Comparison of ENCODE assay signal across 13 cellular contexts in the genomic region with DNA sequence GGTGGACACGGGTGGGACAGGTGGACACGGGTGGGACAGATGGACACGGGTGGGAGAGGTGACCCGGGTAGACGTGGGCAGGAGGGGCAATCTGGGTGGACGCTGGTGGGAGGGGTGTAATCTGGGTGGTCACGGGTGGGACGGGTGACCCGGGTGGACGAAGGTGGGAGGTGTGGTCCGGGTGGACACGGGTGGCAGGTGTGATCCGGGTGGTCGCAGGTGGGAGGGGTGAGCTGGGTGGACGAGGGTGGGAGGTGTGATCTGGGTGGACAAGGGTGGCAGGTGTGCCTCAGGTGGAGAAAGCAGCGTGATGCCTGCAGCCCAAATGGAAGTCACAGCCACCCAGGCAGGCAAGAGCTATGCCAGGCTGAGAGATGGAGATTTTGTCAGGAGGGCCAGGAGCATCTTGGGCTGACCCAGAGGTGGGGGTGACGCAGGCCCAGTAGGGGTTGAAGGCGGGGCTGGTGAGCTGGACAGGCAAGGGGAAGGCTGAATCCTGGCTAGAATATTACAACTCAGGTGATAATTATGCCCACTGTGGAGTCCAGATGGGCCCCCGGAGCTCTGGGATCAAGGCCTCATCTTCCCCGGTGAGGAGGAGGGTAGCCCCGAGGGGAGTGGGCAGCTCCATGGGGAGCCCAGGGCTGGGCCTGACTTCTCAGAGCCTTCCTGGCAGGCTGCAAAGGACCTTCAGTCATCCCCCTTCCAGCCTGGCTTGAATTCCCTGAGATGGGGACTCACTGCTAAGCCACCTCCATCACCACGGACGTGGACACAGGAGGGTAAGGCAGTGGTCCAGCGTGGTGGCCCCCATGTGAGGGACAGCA.
"Had no signal": no experiment of that assay in that cellular context is flagged by ENCODE, and none has a peak within 500 bp of the region (broad histone marks: within the 10 kb centered on the region; RNA-seq: fewer than 3 reads in every experiment).

No MANE protein-coding gene starts in this region.

- H3K4me3 Mint-ChIP-seq: activated CD4-positive, alpha-beta T cell treated with anti-CD3 and anti-CD28 coated beads, Interleukin-2, amount 10 ng/mL, durations not matched to agents 24 days and 14 days; activated naive CD4-positive, alpha-beta T cell treated with anti-CD3 and anti-CD28 coated beads, Interleukin-2, amount 10 ng/mL, durations not matched to agents 7 days and 5 days; activated T-helper 1 cell treated with anti-CD3 and anti-CD28 coated beads, Interleukin-12 subunit alpha, Interleukin-12 subunit beta, Interleukin-2, Interleukin-4 antibody, amounts not matched to agents 30 ng/mL and 10 ng/mL and 1 ng/mL, durations not matched to agents 14 hours and 24 hours and 36 hours; dendritic cell treated with granulocyte-macrophage colony-stimulating factor and Interleukin-4, amounts not matched to agents 40 ng/mL and 50 ng/mL, for 4 days; effector memory CD8-positive, alpha-beta T cell; naive thymus-derived CD8-positive, alpha-beta T cell had no signal

- H3K9me3 Mint-ChIP-seq: activated CD4-positive, alpha-beta T cell treated with anti-CD3 and anti-CD28 coated beads, Interleukin-2, amount 10 ng/mL, durations not matched to agents 24 days and 14 days; activated naive CD4-positive, alpha-beta T cell treated with anti-CD3 and anti-CD28 coated beads, Interleukin-2, amount 10 ng/mL, durations not matched to agents 7 days and 5 days; activated T-helper 1 cell treated with anti-CD3 and anti-CD28 coated beads, Interleukin-12 subunit alpha, Interleukin-12 subunit beta, Interleukin-2, Interleukin-4 antibody, amounts not matched to agents 30 ng/mL and 10 ng/mL and 1 ng/mL, durations not matched to agents 14 hours and 24 hours and 36 hours; dendritic cell treated with granulocyte-macrophage colony-stimulating factor and Interleukin-4, amounts not matched to agents 40 ng/mL and 50 ng/mL, for 4 days; effector memory CD8-positive, alpha-beta T cell had no signal

- H3K36me3 Mint-ChIP-seq: activated naive CD4-positive, alpha-beta T cell treated with anti-CD3 and anti-CD28 coated beads, Interleukin-2, amount 10 ng/mL, durations not matched to agents 7 days and 5 days had no signal

- ATAC-seq: effector memory CD8-positive, alpha-beta T cell; naive thymus-derived CD8-positive, alpha-beta T cell had no signal

- DNase-seq: activated CD4-positive, alpha-beta T cell treated with anti-CD3 and anti-CD28 coated beads, Interleukin-2, amount 10 ng/mL, durations not matched to agents 24 days and 14 days; activated naive CD4-positive, alpha-beta T cell treated with anti-CD3 and anti-CD28 coated beads, Interleukin-2, amount 10 ng/mL, durations not matched to agents 7 days and 5 days; central memory CD4-positive, alpha-beta T cell; effector memory CD8-positive, alpha-beta T cell; hippocampal formation; mammary epithelial cell; stimulated activated CD4-positive, alpha-beta T cell treated with anti-CD3 and anti-CD28 coated beads, Interleukin-4, amount 100 ng/mL, for 4 hours; T-helper 1 cell had no signal

- H3K4me1 ChIP-seq: adrenal gland had no signal

- H3K4me3 ChIP-seq: adrenal gland, tibial nerve had no signal

- H3K27ac ChIP-seq: adrenal gland, tibial nerve had no signal

- H3K4me1 Mint-ChIP-seq: activated CD4-positive, alpha-beta T cell treated with anti-CD3 and anti-CD28 coated beads, Interleukin-2, amount 10 ng/mL, durations not matched to agents 24 days and 14 days had no signal

- H3K36me3 ChIP-seq: adrenal gland, tibial nerve had no signal

- H3K9me3 ChIP-seq: adrenal gland, tibial nerve had no signal

- H3K27ac Mint-ChIP-seq: activated CD4-positive, alpha-beta T cell treated with anti-CD3 and anti-CD28 coated beads, Interleukin-2, amount 10 ng/mL, durations not matched to agents 24 days and 14 days; activated naive CD4-positive, alpha-beta T cell treated with anti-CD3 and anti-CD28 coated beads, Interleukin-2, amount 10 ng/mL, durations not matched to agents 7 days and 5 days; activated T-helper 1 cell treated with anti-CD3 and anti-CD28 coated beads, Interleukin-12 subunit alpha, Interleukin-12 subunit beta, Interleukin-2, Interleukin-4 antibody, amounts not matched to agents 30 ng/mL and 10 ng/mL and 1 ng/mL, durations not matched to agents 14 hours and 24 hours and 36 hours; dendritic cell treated with granulocyte-macrophage colony-stimulating factor and Interleukin-4, amounts not matched to agents 40 ng/mL and 50 ng/mL, for 4 days; effector memory CD8-positive, alpha-beta T cell; naive thymus-derived CD8-positive, alpha-beta T cell had no signal
